Comparison of ENCODE assay signal across 29 cellular contexts in genomic region chr5:159814222-159814621, GRCh38.
"Had no signal": no experiment of that assay in that cellular context is flagged by ENCODE, and none has a peak within 500 bp of the region (broad histone marks: within the 10 kb centered on the region; RNA-seq: fewer than 3 reads in every experiment).

No MANE protein-coding gene starts in this region.

- H3K27me3 ChIP-seq: left lung, pancreas, sigmoid colon, spleen, transverse colon, upper lobe of left lung, vagina had no signal

- H3K9me3 Mint-ChIP-seq: stimulated activated memory B cell treated with anti-CD40 and anti-IgM and Interleukin-4, amounts not matched to agents 10 μg/mL and 1 μg/mL and 100 μg/mL, for 72 hours had no signal

- DNase-seq: hypothalamus; immature natural killer cell; kidney; left colon; left lung; lower lobe of right lung; mammary epithelial cell; mesenchymal stem cell; naive thymus-derived CD8-positive, alpha-beta T cell; nucleus accumbens; pancreas; posterior cingulate gyrus; retina; right cardiac atrium; sigmoid colon; small intestine; spleen; stimulated activated CD4-positive, alpha-beta T cell treated with anti-CD3 and anti-CD28 coated beads, Interleukin-4, amount 100 ng/mL, for 24 hours; stimulated activated naive CD4-positive, alpha-beta T cell treated with Interleukin-2 at 50 U/mL for 16 hours; stimulated activated naive CD8-positive, alpha-beta T cell treated with anti-CD3 and anti-CD28 coated beads, Interleukin-15, amount 100 ng/mL, for 72 hours; substantia nigra; transverse colon; upper lobe of left lung had no signal

- H3K4me3 Mint-ChIP-seq: immature natural killer cell; naive thymus-derived CD8-positive, alpha-beta T cell; nephron; neural crest cell; stimulated activated memory B cell treated with anti-CD40 and anti-IgM and Interleukin-4, amounts not matched to agents 10 μg/mL and 1 μg/mL and 100 μg/mL, for 72 hours; stimulated activated naive CD8-positive, alpha-beta T cell treated with anti-CD3 and anti-CD28 coated beads, Interleukin-15, amount 100 ng/mL, for 72 hours had no signal

- FAIRE-seq: islet of Langerhans, kidney, pancreas, small intestine had no signal

- H3K9me3 ChIP-seq: lower lobe of right lung, pancreas, prostate gland, transverse colon, upper lobe of left lung, vagina had no signal

- H3K4me1 Mint-ChIP-seq: immature natural killer cell; naive thymus-derived CD8-positive, alpha-beta T cell; neural crest cell; stimulated activated naive CD8-positive, alpha-beta T cell treated with anti-CD3 and anti-CD28 coated beads, Interleukin-15, amount 100 ng/mL, for 72 hours had no signal

- H3K27ac Mint-ChIP-seq: immature natural killer cell; naive thymus-derived CD8-positive, alpha-beta T cell; nephron; stimulated activated memory B cell treated with anti-CD40 and anti-IgM and Interleukin-4, amounts not matched to agents 10 μg/mL and 1 μg/mL and 100 μg/mL, for 72 hours; stimulated activated naive CD8-positive, alpha-beta T cell treated with anti-CD3 and anti-CD28 coated beads, Interleukin-15, amount 100 ng/mL, for 72 hours had no signal

- H3K4me3 ChIP-seq: left lung, lower lobe of right lung, pancreas, prostate gland, sigmoid colon, spleen, transverse colon, upper lobe of left lung, vagina had no signal

- H3K4me1 ChIP-seq: left lung, pancreas, prostate gland, sigmoid colon had no signal

- H3K27ac ChIP-seq: left lung, lower lobe of right lung, pancreas, prostate gland, sigmoid colon, spleen, transverse colon, upper lobe of left lung, vagina had no signal

- H3K36me3 Mint-ChIP-seq: immature natural killer cell; stimulated activated memory B cell treated with anti-CD40 and anti-IgM and Interleukin-4, amounts not matched to agents 10 μg/mL and 1 μg/mL and 100 μg/mL, for 72 hours had no signal

- H3K36me3 ChIP-seq: left lung, lower lobe of right lung, pancreas, prostate gland, sigmoid colon, spleen, transverse colon, upper lobe of left lung, vagina had no signal

- H3K27me3 Mint-ChIP-seq: stimulated activated memory B cell treated with anti-CD40 and anti-IgM and Interleukin-4, amounts not matched to agents 10 μg/mL and 1 μg/mL and 100 μg/mL, for 72 hours; stimulated activated naive CD8-positive, alpha-beta T cell treated with anti-CD3 and anti-CD28 coated beads, Interleukin-15, amount 100 ng/mL, for 72 hours had no signal

- ATAC-seq: left colon; left lung; lower lobe of right lung; naive thymus-derived CD8-positive, alpha-beta T cell; pancreas; right cardiac atrium; stimulated activated memory B cell treated with anti-CD40 and anti-IgM and Interleukin-4, amounts not matched to agents 10 μg/mL and 1 μg/mL and 100 μg/mL, for 72 hours; stimulated activated naive CD8-positive, alpha-beta T cell treated with anti-CD3 and anti-CD28 coated beads, Interleukin-15, amount 100 ng/mL, for 72 hours had no signal
